6 cellular contexts compared by ENCODE assay signal in genomic region chr5:170711300-170711699, GRCh38.
"Had no signal": no experiment of that assay in that cellular context is flagged by ENCODE, and none has a peak within 500 bp of the region (broad histone marks: within the 10 kb centered on the region; RNA-seq: fewer than 3 reads in every experiment).

No MANE protein-coding gene starts in this region.

- DNase-seq: IMR-90, KBM-7, KG1 had no signal

- FAIRE-seq: HTR-8/SVneo had no signal

- H3K9ac ChIP-seq: KMS-11 had no signal

- H3K27ac ChIP-seq: HL-60, KMS-11 had no signal

- H3K4me2 ChIP-seq: KMS-11 had no signal
